In genomic region chr4:73258668-73259551, GRCh38 we compare ENCODE assay signal across 7 cellular contexts. TPM values are rescaled to one million over a fixed set of nuclear protein-coding genes. Genes with fewer than 3 reads are reported as not detected.
DNase-seq lines count a peak whose midpoint lies in the region; ATAC-seq, FAIRE-seq and TF ChIP-seq lines count a peak whose summit lies in the region.

A gene with protein sequence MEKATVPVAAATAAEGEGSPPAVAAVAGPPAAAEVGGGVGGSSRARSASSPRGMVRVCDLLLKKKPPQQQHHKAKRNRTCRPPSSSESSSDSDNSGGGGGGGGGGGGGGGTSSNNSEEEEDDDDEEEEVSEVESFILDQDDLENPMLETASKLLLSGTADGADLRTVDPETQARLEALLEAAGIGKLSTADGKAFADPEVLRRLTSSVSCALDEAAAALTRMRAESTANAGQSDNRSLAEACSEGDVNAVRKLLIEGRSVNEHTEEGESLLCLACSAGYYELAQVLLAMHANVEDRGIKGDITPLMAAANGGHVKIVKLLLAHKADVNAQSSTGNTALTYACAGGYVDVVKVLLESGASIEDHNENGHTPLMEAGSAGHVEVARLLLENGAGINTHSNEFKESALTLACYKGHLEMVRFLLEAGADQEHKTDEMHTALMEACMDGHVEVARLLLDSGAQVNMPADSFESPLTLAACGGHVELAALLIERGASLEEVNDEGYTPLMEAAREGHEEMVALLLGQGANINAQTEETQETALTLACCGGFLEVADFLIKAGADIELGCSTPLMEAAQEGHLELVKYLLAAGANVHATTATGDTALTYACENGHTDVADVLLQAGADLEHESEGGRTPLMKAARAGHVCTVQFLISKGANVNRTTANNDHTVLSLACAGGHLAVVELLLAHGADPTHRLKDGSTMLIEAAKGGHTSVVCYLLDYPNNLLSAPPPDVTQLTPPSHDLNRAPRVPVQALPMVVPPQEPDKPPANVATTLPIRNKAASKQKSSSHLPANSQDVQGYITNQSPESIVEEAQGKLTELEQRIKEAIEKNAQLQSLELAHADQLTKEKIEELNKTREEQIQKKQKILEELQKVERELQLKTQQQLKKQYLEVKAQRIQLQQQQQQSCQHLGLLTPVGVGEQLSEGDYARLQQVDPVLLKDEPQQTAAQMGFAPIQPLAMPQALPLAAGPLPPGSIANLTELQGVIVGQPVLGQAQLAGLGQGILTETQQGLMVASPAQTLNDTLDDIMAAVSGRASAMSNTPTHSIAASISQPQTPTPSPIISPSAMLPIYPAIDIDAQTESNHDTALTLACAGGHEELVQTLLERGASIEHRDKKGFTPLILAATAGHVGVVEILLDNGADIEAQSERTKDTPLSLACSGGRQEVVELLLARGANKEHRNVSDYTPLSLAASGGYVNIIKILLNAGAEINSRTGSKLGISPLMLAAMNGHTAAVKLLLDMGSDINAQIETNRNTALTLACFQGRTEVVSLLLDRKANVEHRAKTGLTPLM (N-terminal part only) (minus strand): TSS chr4:73258798. CDS start chr4:73258668, 130 bp downstream.

- H3K4me3 Mint-ChIP-seq in T-helper 2 cell treated with Interferon-gamma antibody and Interleukin-4, amounts not matched to agents 5 μg/mL and 100 μg/mL, for 36 hours, result peak within 1 kb of the TSS; percentile 99
- H3K4me3 Mint-ChIP-seq in astrocyte (ENCODE audit: unreplicated experiment), result peak within 1 kb of the TSS; percentile 98

- peak within 1 kb of the TSS; percentile 82 for H2AFZ ChIP-seq in astrocyte (ENCODE audit: low read depth, low read length)

- DNase-seq in NCI-H1930 (lab: John Stamatoyannopoulos, UW) (peak; percentile 73 to 86), astrocyte (ENCODE audit: low read depth) (peak; percentile 88), hepatic stellate cell (ENCODE audit: low spot score) (peak; percentile 87), renal cortical epithelial cell (ENCODE audit: low read depth) (peak; percentile 80)
- DNase-seq in T-helper 2 cell treated with Interferon-gamma antibody and Interleukin-4, amounts not matched to agents 5 μg/mL and 100 μg/mL, for 36 hours (ENCODE audit: low spot score), result peak; percentile 94

- peak within 1 kb of the TSS; percentile 76 for H3K4me3 ChIP-seq in astrocyte (ENCODE audit: insufficient read depth, low read depth, low read length)

- peak within 1 kb of the TSS; percentile 96 for H3K4me2 ChIP-seq in astrocyte (ENCODE audit: low read length)

- ATAC-seq in GM18502 (IDR thresholded peaks at IDR 0.05; ENCODE audit: poor library complexity, unreplicated experiment) (peak; percentile 79), HG02970 (IDR thresholded peaks at IDR 0.05; ENCODE audit: low FRiP score, unreplicated experiment) (peak; percentile 85)

- peak within 1 kb of the TSS; percentile 100 for H3K27ac Mint-ChIP-seq in T-helper 2 cell treated with Interferon-gamma antibody and Interleukin-4, amounts not matched to agents 5 μg/mL and 100 μg/mL, for 36 hours
- peak within 1 kb of the TSS; percentile 98 for H3K27ac Mint-ChIP-seq in astrocyte (ENCODE audit: unreplicated experiment)

- H3K36me3 ChIP-seq in astrocyte (ENCODE audit: insufficient read depth, low read length), result no peaks in the 10 kb centered on the region

- H3K27me3 ChIP-seq in astrocyte (ENCODE audit: insufficient read depth, low read length), result no peaks in the 10 kb centered on the region

- H3K36me3 Mint-ChIP-seq in T-helper 2 cell treated with Interferon-gamma antibody and Interleukin-4, amounts not matched to agents 5 μg/mL and 100 μg/mL, for 36 hours (ENCODE audit: low read depth), result peaks cover 20% of the 10 kb centered on the region
- H3K36me3 Mint-ChIP-seq in astrocyte (ENCODE audit: low read depth, unreplicated experiment), result peaks cover 2% of the 10 kb centered on the region

- peaks cover 75% of the 10 kb centered on the region for H3K79me2 ChIP-seq in astrocyte (ENCODE audit: insufficient read depth, low read length)

- H3K9me3 Mint-ChIP-seq in T-helper 2 cell treated with Interferon-gamma antibody and Interleukin-4, amounts not matched to agents 5 μg/mL and 100 μg/mL, for 36 hours, result no peaks in the 10 kb centered on the region
- H3K9me3 Mint-ChIP-seq in astrocyte (ENCODE audit: unreplicated experiment), result no peaks in the 10 kb centered on the region

- peak within 1 kb of the TSS; percentile 95 for H3K27ac ChIP-seq in astrocyte (ENCODE audit: low read depth, low read length)

- H3K27me3 Mint-ChIP-seq in T-helper 2 cell treated with Interferon-gamma antibody and Interleukin-4, amounts not matched to agents 5 μg/mL and 100 μg/mL, for 36 hours (ENCODE audit: low read depth), result no peaks in the 10 kb centered on the region
- no peaks in the 10 kb centered on the region for H3K27me3 Mint-ChIP-seq in astrocyte (ENCODE audit: low read depth, unreplicated experiment)

- peak within 1 kb of the TSS; percentile 86 for H3K9ac ChIP-seq in astrocyte (ENCODE audit: low read length)

- no peak for TF ChIP-seq CTCF in astrocyte (IDR thresholded peaks at IDR 0.05; ENCODE audit: insufficient read depth, low read depth, low read length)

- H4K20me1 ChIP-seq in astrocyte (ENCODE audit: insufficient read depth, low read length), result peaks cover 41% of the 10 kb centered on the region

- peaks cover 36% of the 10 kb centered on the region for H3K4me1 Mint-ChIP-seq in T-helper 2 cell treated with Interferon-gamma antibody and Interleukin-4, amounts not matched to agents 5 μg/mL and 100 μg/mL, for 36 hours (ENCODE audit: low read depth)
- peaks cover 23% of the 10 kb centered on the region for H3K4me1 Mint-ChIP-seq in astrocyte (ENCODE audit: low read depth, unreplicated experiment)

- H3K4me1 ChIP-seq in astrocyte (ENCODE audit: insufficient read depth, low read length), result peaks cover 21% of the 10 kb centered on the region

- no peaks in the 10 kb centered on the region for H3K9me3 ChIP-seq in astrocyte (ENCODE audit: insufficient read depth, low read depth, low read length)

- FAIRE-seq in astrocyte (lab: Jason Lieb, UNC), result no peak

RNA-seq across cellular contexts. Expression of the gene that starts here (rescaled TPM):
- total RNA-seq in astrocyte (86.7 and 91.9 TPM in 2 replicates), renal cortical epithelial cell (39.1 and 108 TPM in 2 replicates)

Comparison
In these comparisons a context has a peak if more than half of its experiments do, and no peak if none do; other contexts are left out.
1. Peak in every context shown above with its lines: DNase-seq, ATAC-seq, H3K4me3 ChIP-seq and H3K27ac ChIP-seq.